ENCODE assay signal across 30 cellular contexts in the genomic region with DNA sequence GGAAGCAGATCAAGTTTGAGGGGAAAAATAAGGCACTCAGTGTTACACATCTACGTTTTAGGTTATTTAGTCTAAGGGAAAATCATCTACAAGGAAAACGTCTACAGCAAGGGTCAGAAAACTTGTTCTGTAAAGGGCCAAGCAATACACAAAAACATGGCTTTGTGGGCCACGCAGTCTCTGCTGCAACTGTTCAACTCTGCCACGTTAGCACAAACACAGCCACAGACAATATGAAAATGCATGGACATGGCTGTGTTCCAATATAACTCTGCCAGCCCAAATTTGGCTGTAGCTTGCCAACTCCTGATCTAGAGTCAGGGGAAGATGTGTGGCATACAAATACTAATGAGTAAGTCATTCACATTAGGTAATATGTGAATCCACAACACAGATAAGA. TPM values are rescaled to one million over a fixed set of nuclear protein-coding genes. Genes with fewer than 3 reads are reported as not detected.
"Had no signal": no experiment of that assay in that cellular context is flagged by ENCODE, and none has a peak within 500 bp of the region (broad histone marks: within the 10 kb centered on the region; RNA-seq: fewer than 3 reads in every experiment).

No MANE protein-coding gene starts in this region.

- DNase-seq: activated CD4-positive, alpha-beta memory T cell treated with anti-CD3 and anti-CD28 coated beads, Interleukin-2, amount 10 ng/mL, durations not matched to agents 7 days and 5 days; activated CD4-positive, alpha-beta T cell treated with anti-CD3 and anti-CD28 coated beads for 36 hours; activated CD8-positive, alpha-beta memory T cell treated with anti-CD3 and anti-CD28 coated beads for 24 hours; activated CD8-positive, alpha-beta memory T cell treated with anti-CD3 and anti-CD28 coated beads, Interleukin-2, amount 10 ng/mL, durations not matched to agents 7 days and 5 days; activated CD8-positive, alpha-beta memory T cell treated with anti-CD3 and anti-CD28 coated beads, Interleukin-2, amount 50 U/mL, for 48 hours; activated gamma-delta T cell; activated naive CD4-positive, alpha-beta T cell treated with Interleukin-2 at 50 U/mL for 16 hours; activated T-cell treated with anti-CD3 and anti-CD28 coated beads, Interleukin-2, amount 50 U/mL, for 1 hour; Kasumi-1; KG1; MG63; NCI-H1048; NCI-H1105 treated with DMSO at 0.1 percent for 48 hours; NCI-H1436; NCI-H1694; NCI-H1930; NCI-H2081 treated with DMSO at 0.1 percent for 48 hours; NCI-H345; NCI-H524 treated with DMSO at 0.1 percent for 48 hours; PC-9; Right ventricle myocardium superior had no signal

- H3K27ac Mint-ChIP-seq: activated CD4-positive, alpha-beta memory T cell treated with anti-CD3 and anti-CD28 coated beads, Interleukin-2, amount 10 ng/mL, durations not matched to agents 7 days and 5 days; activated CD4-positive, alpha-beta T cell treated with anti-CD3 and anti-CD28 coated beads for 36 hours; activated CD8-positive, alpha-beta memory T cell treated with anti-CD3 and anti-CD28 coated beads, Interleukin-2, amount 10 ng/mL, durations not matched to agents 7 days and 5 days; activated naive CD8-positive, alpha-beta T cell; activated T-helper 2 cell treated with anti-CD3 and anti-CD28 coated beads, Interferon-gamma antibody, Interleukin-2, Interleukin-4, amounts not matched to agents 10 μg/mL and 5 μg/mL and 100 μg/mL, durations not matched to agents 14 hours and 24 hours and 36 hours; T-helper 1 cell treated with Interleukin-12 subunit alpha and Interleukin-12 subunit beta and Interleukin-4 antibody, amounts not matched to agents 30 μg/mL and 1 μg/mL, for 36 hours; T-helper 2 cell treated with Interferon-gamma antibody and Interleukin-4, amounts not matched to agents 5 μg/mL and 100 μg/mL, for 36 hours had no signal

- H3K4me1 Mint-ChIP-seq: activated CD8-positive, alpha-beta memory T cell treated with anti-CD3 and anti-CD28 coated beads, Interleukin-2, amount 10 ng/mL, durations not matched to agents 7 days and 5 days; central memory CD8-positive, alpha-beta T cell had no signal

- ATAC-seq: activated CD4-positive, alpha-beta T cell treated with anti-CD3 and anti-CD28 coated beads for 36 hours; activated CD4-positive, CD25-positive, alpha-beta regulatory T cell treated with anti-CD3 and anti-CD28 coated beads, Interleukin-2, amount 50 U/mL, for 24 hours; activated CD8-positive, alpha-beta memory T cell treated with anti-CD3 and anti-CD28 coated beads, Interleukin-2, amount 10 ng/mL, durations not matched to agents 7 days and 5 days had no signal

- H3K9me3 Mint-ChIP-seq: activated CD4-positive, alpha-beta memory T cell treated with anti-CD3 and anti-CD28 coated beads, Interleukin-2, amount 10 ng/mL, durations not matched to agents 7 days and 5 days; activated T-helper 2 cell treated with anti-CD3 and anti-CD28 coated beads, Interferon-gamma antibody, Interleukin-2, Interleukin-4, amounts not matched to agents 10 μg/mL and 5 μg/mL and 100 μg/mL, durations not matched to agents 14 hours and 24 hours and 36 hours; central memory CD8-positive, alpha-beta T cell; T-helper 1 cell treated with Interleukin-12 subunit alpha and Interleukin-12 subunit beta and Interleukin-4 antibody, amounts not matched to agents 30 μg/mL and 1 μg/mL, for 36 hours; T-helper 2 cell treated with Interferon-gamma antibody and Interleukin-4, amounts not matched to agents 5 μg/mL and 100 μg/mL, for 36 hours had no signal

- H3K27ac ChIP-seq: ascending aorta, cardiac muscle cell, PC-9, SK-N-MC had no signal

- H3K27me3 Mint-ChIP-seq: activated CD4-positive, alpha-beta memory T cell treated with anti-CD3 and anti-CD28 coated beads, Interleukin-2, amount 10 ng/mL, durations not matched to agents 7 days and 5 days; activated CD4-positive, alpha-beta T cell treated with anti-CD3 and anti-CD28 coated beads for 36 hours; activated CD8-positive, alpha-beta memory T cell treated with anti-CD3 and anti-CD28 coated beads, Interleukin-2, amount 10 ng/mL, durations not matched to agents 7 days and 5 days; activated naive CD8-positive, alpha-beta T cell; central memory CD8-positive, alpha-beta T cell had no signal

- H3K4me3 Mint-ChIP-seq: activated CD4-positive, alpha-beta memory T cell treated with anti-CD3 and anti-CD28 coated beads, Interleukin-2, amount 10 ng/mL, durations not matched to agents 7 days and 5 days; activated CD4-positive, alpha-beta T cell treated with anti-CD3 and anti-CD28 coated beads for 36 hours; activated CD8-positive, alpha-beta memory T cell treated with anti-CD3 and anti-CD28 coated beads, Interleukin-2, amount 10 ng/mL, durations not matched to agents 7 days and 5 days; activated naive CD8-positive, alpha-beta T cell; central memory CD8-positive, alpha-beta T cell; T-helper 1 cell treated with Interleukin-12 subunit alpha and Interleukin-12 subunit beta and Interleukin-4 antibody, amounts not matched to agents 30 μg/mL and 1 μg/mL, for 36 hours; T-helper 2 cell treated with Interferon-gamma antibody and Interleukin-4, amounts not matched to agents 5 μg/mL and 100 μg/mL, for 36 hours had no signal

RNA-seq across cellular contexts. Expression of a gene that starts 40.7 kb away (rescaled TPM):
- total RNA-seq: ascending aorta had no signal
